In genomic region chr3:28241221-28242160, GRCh38 we compare ENCODE assay signal across 8 cellular contexts. TPM values are rescaled to one million over a fixed set of nuclear protein-coding genes. Genes with fewer than 3 reads are reported as not detected.
DNase-seq lines count a peak whose midpoint lies in the region; ATAC-seq, FAIRE-seq and TF ChIP-seq lines count a peak whose summit lies in the region.

TSS of gene CMC1 (plus strand) at chr3:28241619. CDS start at chr3:28241794, 175 bp downstream.

- H3K4me3 ChIP-seq in body of pancreas, result peak within 1 kb of the TSS; percentile 80 to 87
- peak within 1 kb of the TSS; percentile 67 to 98 (median 82) for H3K4me3 ChIP-seq in sigmoid colon

- no peak for TF ChIP-seq CTCF in 22Rv1 (IDR thresholded peaks at IDR 0.05)
- TF ChIP-seq CTCF in body of pancreas (IDR thresholded peaks at IDR 0.05), result peak in 1 of 7 experiments; percentile 17
- no peak for TF ChIP-seq CTCF in sigmoid colon (IDR thresholded peaks at IDR 0.05)

- ATAC-seq in GM18520 (IDR thresholded peaks at IDR 0.05; ENCODE audit: unreplicated experiment) (peak; percentile 92), HG03064 (IDR thresholded peaks at IDR 0.05; ENCODE audit: low read depth, unreplicated experiment) (peak; percentile 98), body of pancreas (peak; percentile 100)

- H3K9me3 ChIP-seq in body of pancreas (no peaks in the 10 kb centered on the region), sigmoid colon (no peaks in the 10 kb centered on the region)

- TF ChIP-seq EP300 in sigmoid colon (IDR thresholded peaks at IDR 0.05), result peak in 1 of 4 donors; percentile 22

- H3K27ac ChIP-seq in 22Rv1, result peak within 1 kb of the TSS; percentile 71
- H3K27ac ChIP-seq in body of pancreas, result peak within 1 kb of the TSS; percentile 55 to 90 (median 83)
- peak within 1 kb of the TSS; percentile 75 to 86 (median 80) for H3K27ac ChIP-seq in sigmoid colon

- H3K4me1 ChIP-seq in body of pancreas (peaks cover 21% of the 10 kb centered on the region), sigmoid colon (peaks cover 0 to 21% (median 18%) of the 10 kb centered on the region in 4 donors)

- H3K36me3 ChIP-seq in body of pancreas (replicated peaks in 1 of 2; ENCODE audit: insufficient read depth in 1 of 2, low read depth in 2 of 2), result no peaks in the 10 kb centered on the region
- no peaks in the 10 kb centered on the region for H3K36me3 ChIP-seq in sigmoid colon

- H3K27me3 ChIP-seq in body of pancreas, result no peaks in the 10 kb centered on the region
- H3K27me3 ChIP-seq in sigmoid colon, result no peaks in the 10 kb centered on the region

- peak; percentile 74 for FAIRE-seq in TTC549 (lab: Jason Lieb, UNC)

- WGBS in body of pancreas, 2 donors, result 1% methylated on average over 37 to 68 of the region's 68 CpGs
- 0 to 1% methylated on average over 68 of the region's 68 CpGs for WGBS in sigmoid colon, 2 donors

- TF ChIP-seq POLR2A in body of pancreas (IDR thresholded peaks at IDR 0.05) (peak; percentile 81 to 94 (median 93)), sigmoid colon (IDR thresholded peaks at IDR 0.05) (peak; percentile 65 to 80)

- DNase-seq in NCI-H2107 treated with DMSO at 0.1 percent for 48 hours (lab: John Stamatoyannopoulos, UW; ENCODE audit: unreplicated experiment) (peak; percentile 79), body of pancreas (peak; percentile 99 to 100 (median 99)), iPS DF 19.7 (ENCODE audit: low read depth, low spot score) (peak; percentile 84), sigmoid colon (peak; percentile 98)

- intact Hi-C loops in body of pancreas (cut with DNase I) (no loop called here), sigmoid colon (cut with DNase I) (loop anchor here (5.0 kb wide), 2 partner anchors 106 to 524 kb away; partner anchors contain the start of genes AZI2 and ZCWPW2)

RNA-seq across cellular contexts. Expression of gene CMC1, which starts in this region (rescaled TPM):
- total RNA-seq in body of pancreas (1 to 10 TPM; 2.6 to 5.4 TPM), sigmoid colon (10 to 100 TPM in 2 of 4 donors, 1 to 10 TPM in 2; 6.1 to 16.9 (median 10.1) TPM)
- polyA plus RNA-seq in sigmoid colon, result 100 to 1,000 TPM in 1 of 3 donors, 10 to 100 TPM in 2; 49.7 to 111 (median 69.1) TPM

Comparison
In these comparisons a context has a peak if more than half of its experiments do, and no peak if none do; other contexts are left out.
1. Peak in every context shown above with its lines: DNase-seq, ATAC-seq, H3K4me3 ChIP-seq and H3K27ac ChIP-seq.